Comparison of ENCODE assay signal across 1 cellular context in the genomic region with DNA sequence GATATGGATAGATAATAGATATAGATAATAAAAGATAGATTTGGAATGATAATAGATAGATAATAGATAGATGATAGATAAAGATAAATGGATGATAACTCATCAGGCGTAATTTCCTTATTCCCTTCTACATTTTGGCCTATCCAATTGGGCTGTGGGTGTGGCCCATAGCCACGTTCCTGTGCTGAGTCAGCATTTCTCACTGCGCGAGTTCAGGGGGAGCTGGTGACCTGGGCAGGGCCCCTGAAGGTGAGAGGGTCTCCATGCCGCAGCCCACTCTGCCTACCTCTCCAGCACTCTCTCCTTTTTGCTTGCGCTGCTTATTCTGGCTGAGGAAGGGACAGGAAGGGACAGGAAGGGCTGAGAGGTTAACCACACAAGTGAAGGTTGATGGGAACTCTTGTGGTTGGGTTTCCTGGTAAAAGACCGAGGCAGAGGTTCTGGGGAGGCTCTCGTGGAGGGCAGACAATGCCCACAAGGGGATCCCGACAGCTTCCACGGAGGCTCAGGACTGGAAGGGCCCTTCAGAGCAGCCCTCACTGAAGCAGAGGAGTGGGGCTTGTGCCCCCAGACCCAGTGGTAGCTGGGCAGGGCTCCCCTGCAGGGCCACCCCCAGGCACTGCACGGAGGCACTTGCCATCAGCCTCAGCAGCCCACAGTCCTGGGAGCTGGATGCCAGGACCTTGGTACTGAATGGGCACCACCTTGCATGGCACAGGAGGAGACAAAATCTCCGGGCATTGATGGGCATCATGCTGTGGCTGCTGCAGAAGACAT.
TF ChIP-seq lines count a peak whose summit lies in the region.

No MANE protein-coding gene starts in this region.

TF ChIP-seq in K562, 482 proteins besides CTCF, POLR2A, EP300 and RAD21 (continued from another document):
- TF ChIP-seq POLR3A (IDR thresholded peaks at IDR 0.05; ENCODE audit: borderline replicate concordance, extremely low read depth, insufficient read depth, insufficient read length): no peak
- peak; percentile 99 for TF ChIP-seq MAFK (IDR thresholded peaks at IDR 0.05; ENCODE audit: low read length)
- TF ChIP-seq MAFF (IDR thresholded peaks at IDR 0.05; ENCODE audit: low read length): peak; percentile 97
- no peak for TF ChIP-seq KLF16 (IDR thresholded peaks at IDR 0.05)
